ENCODE assay signal across 1 cellular context in the genomic region with DNA sequence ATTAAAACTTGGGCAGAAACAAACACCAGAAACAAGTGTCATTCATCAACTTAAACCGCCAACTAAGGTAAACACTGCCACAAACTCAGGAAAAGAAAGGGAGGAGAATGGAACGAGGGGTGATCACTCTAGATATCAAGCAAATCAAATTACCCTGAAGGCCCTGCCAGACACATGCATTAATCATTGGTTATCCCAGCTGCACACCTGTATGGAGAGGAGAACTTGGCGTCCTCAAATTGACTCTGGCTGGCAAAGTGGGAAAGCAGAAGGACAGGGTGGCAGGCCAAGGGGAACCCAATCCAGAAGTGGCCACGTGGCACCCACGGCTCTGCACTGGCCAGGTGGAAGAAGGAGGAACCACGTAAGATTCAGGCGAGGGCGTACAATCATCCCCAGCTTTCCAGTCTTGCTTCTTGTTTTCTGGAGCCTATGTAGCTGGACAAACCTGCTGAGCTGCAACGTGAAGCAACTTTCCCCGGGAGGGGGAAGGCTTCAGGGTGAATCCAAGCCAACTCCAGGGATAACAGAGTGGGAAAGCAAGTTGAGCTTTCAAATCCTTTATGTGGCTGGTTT.
TF ChIP-seq lines count a peak whose summit lies in the region.

No MANE protein-coding gene starts in this region.

TF ChIP-seq in K562, 482 proteins besides CTCF, POLR2A, EP300 and RAD21 (continued from another document):
- TF ChIP-seq, protein P1, sequence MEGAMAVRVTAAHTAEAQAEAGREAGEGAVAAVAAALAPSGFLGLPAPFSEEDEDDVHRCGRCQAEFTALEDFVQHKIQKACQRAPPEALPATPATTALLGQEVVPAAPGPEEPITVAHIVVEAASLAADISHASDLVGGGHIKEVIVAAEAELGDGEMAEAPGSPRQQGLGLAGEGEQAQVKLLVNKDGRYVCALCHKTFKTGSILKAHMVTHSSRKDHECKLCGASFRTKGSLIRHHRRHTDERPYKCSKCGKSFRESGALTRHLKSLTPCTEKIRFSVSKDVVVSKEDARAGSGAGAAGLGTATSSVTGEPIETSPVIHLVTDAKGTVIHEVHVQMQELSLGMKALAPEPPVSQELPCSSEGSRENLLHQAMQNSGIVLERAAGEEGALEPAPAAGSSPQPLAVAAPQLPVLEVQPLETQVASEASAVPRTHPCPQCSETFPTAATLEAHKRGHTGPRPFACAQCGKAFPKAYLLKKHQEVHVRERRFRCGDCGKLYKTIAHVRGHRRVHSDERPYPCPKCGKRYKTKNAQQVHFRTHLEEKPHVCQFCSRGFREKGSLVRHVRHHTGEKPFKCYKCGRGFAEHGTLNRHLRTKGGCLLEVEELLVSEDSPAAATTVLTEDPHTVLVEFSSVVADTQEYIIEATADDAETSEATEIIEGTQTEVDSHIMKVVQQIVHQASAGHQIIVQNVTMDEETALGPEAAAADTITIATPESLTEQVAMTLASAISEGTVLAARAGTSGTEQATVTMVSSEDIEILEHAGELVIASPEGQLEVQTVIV (CRISPR knock-in tag; IDR thresholded peaks at IDR 0.05; ENCODE audit: borderline replicate concordance) = no peak
- no peak; the same call in none of the 2 replicates for TF ChIP-seq CXXC5 (CRISPR knock-in tag; IDR thresholded peaks at IDR 0.05)
- no peak for TF ChIP-seq PPARD (CRISPR knock-in tag; IDR thresholded peaks at IDR 0.05)
- TF ChIP-seq, protein P2, sequence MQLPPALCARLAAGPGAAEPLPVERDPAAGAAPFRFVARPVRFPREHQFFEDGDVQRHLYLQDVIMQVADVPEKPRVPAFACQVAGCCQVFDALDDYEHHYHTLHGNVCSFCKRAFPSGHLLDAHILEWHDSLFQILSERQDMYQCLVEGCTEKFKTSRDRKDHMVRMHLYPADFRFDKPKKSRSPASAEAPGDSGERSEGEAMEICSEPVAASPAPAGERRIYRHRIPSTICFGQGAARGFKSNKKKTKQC (CRISPR knock-in tag; IDR thresholded peaks at IDR 0.05) = peak; percentile 73; the same call in 1 of the 2 replicates
- no peak for TF ChIP-seq JUN (IDR thresholded peaks at IDR 0.05; ENCODE audit: borderline replicate concordance, low read depth, low read length)
- TF ChIP-seq JUN (CRISPR knock-in tag; IDR thresholded peaks at IDR 0.05; ENCODE audit: borderline replicate concordance) = no peak
- no peak for TF ChIP-seq U2AF2 (optimal IDR thresholded peaks at IDR 0.05; ENCODE audit: low read depth, low read length)
- TF ChIP-seq RB1 (IDR thresholded peaks at IDR 0.05; ENCODE audit: low read depth) = no peak
- no peak for TF ChIP-seq NCOA6 (IDR thresholded peaks at IDR 0.05)
- TF ChIP-seq ZNF146 (CRISPR knock-in tag; IDR thresholded peaks at IDR 0.05; ENCODE audit: unreplicated experiment) = no peak
- TF ChIP-seq FOXJ3 (CRISPR knock-in tag; IDR thresholded peaks at IDR 0.05) = no peak
- TF ChIP-seq HNRNPH1 (optimal IDR thresholded peaks at IDR 0.05; ENCODE audit: low read depth, low read length) = no peak
- 0 out of 2 replicates have a peak, but pooled peaks have one; percentile 58 for TF ChIP-seq PHB2 (IDR thresholded peaks at IDR 0.05; ENCODE audit: low read depth)
- no peak for TF ChIP-seq TAF1 (IDR thresholded peaks at IDR 0.05; ENCODE audit: control insufficient read depth, extremely low read depth, insufficient read depth, low read length, severe bottlenecking)
- no peak for TF ChIP-seq NELFE (IDR thresholded peaks at IDR 0.05; ENCODE audit: insufficient read depth, insufficient read length)
- TF ChIP-seq FOXK1 (CRISPR knock-in tag; IDR thresholded peaks at IDR 0.05; ENCODE audit: borderline replicate concordance) = peak; percentile 85
- TF ChIP-seq ZNF644 (tag; IDR thresholded peaks at IDR 0.05; ENCODE audit: low read depth) = peak; percentile 47; the same call in 1 of the 2 replicates
- no peak for TF ChIP-seq ILK (tag; IDR thresholded peaks at IDR 0.05; ENCODE audit: borderline replicate concordance, low read depth)
- no peak for TF ChIP-seq HNRNPL (IDR thresholded peaks at IDR 0.05; ENCODE audit: low read depth, low read length)
- no peak for TF ChIP-seq NFATC3 (IDR thresholded peaks at IDR 0.05)
- no peak for TF ChIP-seq CREB5 (CRISPR knock-in tag; IDR thresholded peaks at IDR 0.05)
- no peak for TF ChIP-seq PHB (CRISPR knock-in tag; IDR thresholded peaks at IDR 0.05)
- TF ChIP-seq, protein P3, sequence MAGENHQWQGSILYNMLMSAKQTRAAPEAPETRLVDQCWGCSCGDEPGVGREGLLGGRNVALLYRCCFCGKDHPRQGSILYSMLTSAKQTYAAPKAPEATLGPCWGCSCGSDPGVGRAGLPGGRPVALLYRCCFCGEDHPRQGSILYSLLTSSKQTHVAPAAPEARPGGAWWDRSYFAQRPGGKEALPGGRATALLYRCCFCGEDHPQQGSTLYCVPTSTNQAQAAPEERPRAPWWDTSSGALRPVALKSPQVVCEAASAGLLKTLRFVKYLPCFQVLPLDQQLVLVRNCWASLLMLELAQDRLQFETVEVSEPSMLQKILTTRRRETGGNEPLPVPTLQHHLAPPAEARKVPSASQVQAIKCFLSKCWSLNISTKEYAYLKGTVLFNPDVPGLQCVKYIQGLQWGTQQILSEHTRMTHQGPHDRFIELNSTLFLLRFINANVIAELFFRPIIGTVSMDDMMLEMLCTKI (IDR thresholded peaks at IDR 0.05; ENCODE audit: partially characterized antibody) = no peak
- TF ChIP-seq, protein P4, sequence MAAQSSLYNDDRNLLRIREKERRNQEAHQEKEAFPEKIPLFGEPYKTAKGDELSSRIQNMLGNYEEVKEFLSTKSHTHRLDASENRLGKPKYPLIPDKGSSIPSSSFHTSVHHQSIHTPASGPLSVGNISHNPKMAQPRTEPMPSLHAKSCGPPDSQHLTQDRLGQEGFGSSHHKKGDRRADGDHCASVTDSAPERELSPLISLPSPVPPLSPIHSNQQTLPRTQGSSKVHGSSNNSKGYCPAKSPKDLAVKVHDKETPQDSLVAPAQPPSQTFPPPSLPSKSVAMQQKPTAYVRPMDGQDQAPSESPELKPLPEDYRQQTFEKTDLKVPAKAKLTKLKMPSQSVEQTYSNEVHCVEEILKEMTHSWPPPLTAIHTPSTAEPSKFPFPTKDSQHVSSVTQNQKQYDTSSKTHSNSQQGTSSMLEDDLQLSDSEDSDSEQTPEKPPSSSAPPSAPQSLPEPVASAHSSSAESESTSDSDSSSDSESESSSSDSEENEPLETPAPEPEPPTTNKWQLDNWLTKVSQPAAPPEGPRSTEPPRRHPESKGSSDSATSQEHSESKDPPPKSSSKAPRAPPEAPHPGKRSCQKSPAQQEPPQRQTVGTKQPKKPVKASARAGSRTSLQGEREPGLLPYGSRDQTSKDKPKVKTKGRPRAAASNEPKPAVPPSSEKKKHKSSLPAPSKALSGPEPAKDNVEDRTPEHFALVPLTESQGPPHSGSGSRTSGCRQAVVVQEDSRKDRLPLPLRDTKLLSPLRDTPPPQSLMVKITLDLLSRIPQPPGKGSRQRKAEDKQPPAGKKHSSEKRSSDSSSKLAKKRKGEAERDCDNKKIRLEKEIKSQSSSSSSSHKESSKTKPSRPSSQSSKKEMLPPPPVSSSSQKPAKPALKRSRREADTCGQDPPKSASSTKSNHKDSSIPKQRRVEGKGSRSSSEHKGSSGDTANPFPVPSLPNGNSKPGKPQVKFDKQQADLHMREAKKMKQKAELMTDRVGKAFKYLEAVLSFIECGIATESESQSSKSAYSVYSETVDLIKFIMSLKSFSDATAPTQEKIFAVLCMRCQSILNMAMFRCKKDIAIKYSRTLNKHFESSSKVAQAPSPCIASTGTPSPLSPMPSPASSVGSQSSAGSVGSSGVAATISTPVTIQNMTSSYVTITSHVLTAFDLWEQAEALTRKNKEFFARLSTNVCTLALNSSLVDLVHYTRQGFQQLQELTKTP (IDR thresholded peaks at IDR 0.05; ENCODE audit: low read depth in 1 of 2, partially characterized antibody in 2 of 2) = peak in 1 of 2 experiments; percentile 27
- no peak for TF ChIP-seq ZNF3 (CRISPR knock-in tag; IDR thresholded peaks at IDR 0.05)
- TF ChIP-seq ZNF586 (CRISPR knock-in tag; conservative IDR thresholded peaks at IDR 0.05) = no peak
- TF ChIP-seq SUPT5H (IDR thresholded peaks at IDR 0.05) = no peak
- TF ChIP-seq, protein P5, sequence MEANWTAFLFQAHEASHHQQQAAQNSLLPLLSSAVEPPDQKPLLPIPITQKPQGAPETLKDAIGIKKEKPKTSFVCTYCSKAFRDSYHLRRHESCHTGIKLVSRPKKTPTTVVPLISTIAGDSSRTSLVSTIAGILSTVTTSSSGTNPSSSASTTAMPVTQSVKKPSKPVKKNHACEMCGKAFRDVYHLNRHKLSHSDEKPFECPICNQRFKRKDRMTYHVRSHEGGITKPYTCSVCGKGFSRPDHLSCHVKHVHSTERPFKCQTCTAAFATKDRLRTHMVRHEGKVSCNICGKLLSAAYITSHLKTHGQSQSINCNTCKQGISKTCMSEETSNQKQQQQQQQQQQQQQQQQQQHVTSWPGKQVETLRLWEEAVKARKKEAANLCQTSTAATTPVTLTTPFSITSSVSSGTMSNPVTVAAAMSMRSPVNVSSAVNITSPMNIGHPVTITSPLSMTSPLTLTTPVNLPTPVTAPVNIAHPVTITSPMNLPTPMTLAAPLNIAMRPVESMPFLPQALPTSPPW (CRISPR knock-in tag; IDR thresholded peaks at IDR 0.05) = no peak
- no peak for TF ChIP-seq ID3 (CRISPR knock-in tag; IDR thresholded peaks at IDR 0.05)
- TF ChIP-seq ID3 (tag; IDR thresholded peaks at IDR 0.05) = peak; percentile 52; the same call in 1 of the 2 replicates
- TF ChIP-seq ARHGAP35 (IDR thresholded peaks at IDR 0.05; ENCODE audit: partially characterized antibody) = no peak
- TF ChIP-seq TBL1XR1 (IDR thresholded peaks at IDR 0.05; ENCODE audit: low read length in 2 of 2) = peak in 1 of 2 experiments; percentile 47; a peak in 2 of 4 replicates
- no peak for TF ChIP-seq STAT5B (CRISPR knock-in tag; IDR thresholded peaks at IDR 0.05)
- TF ChIP-seq MYNN (IDR thresholded peaks at IDR 0.05) = no peak
- no peak for TF ChIP-seq MYNN (CRISPR knock-in tag; IDR thresholded peaks at IDR 0.05)
- TF ChIP-seq, protein P6, sequence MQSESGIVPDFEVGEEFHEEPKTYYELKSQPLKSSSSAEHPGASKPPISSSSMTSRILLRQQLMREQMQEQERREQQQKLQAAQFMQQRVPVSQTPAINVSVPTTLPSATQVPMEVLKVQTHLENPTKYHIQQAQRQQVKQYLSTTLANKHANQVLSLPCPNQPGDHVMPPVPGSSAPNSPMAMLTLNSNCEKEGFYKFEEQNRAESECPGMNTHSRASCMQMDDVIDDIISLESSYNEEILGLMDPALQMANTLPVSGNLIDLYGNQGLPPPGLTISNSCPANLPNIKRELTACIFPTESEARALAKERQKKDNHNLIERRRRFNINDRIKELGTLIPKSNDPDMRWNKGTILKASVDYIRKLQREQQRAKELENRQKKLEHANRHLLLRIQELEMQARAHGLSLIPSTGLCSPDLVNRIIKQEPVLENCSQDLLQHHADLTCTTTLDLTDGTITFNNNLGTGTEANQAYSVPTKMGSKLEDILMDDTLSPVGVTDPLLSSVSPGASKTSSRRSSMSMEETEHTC (IDR thresholded peaks at IDR 0.05) = no peak
- TF ChIP-seq CHD4 (IDR thresholded peaks at IDR 0.05; ENCODE audit: insufficient read depth, insufficient replicate concordance, low read depth, low read length, poor library complexity, severe bottlenecking) = no peak
- no peak; the same call in 1 of the 2 replicates for TF ChIP-seq ZNF175 (CRISPR knock-in tag; IDR thresholded peaks at IDR 0.05; ENCODE audit: low read depth)
- peak; percentile 63; the same call in 1 of the 2 replicates for TF ChIP-seq ZFX (CRISPR knock-in tag; IDR thresholded peaks at IDR 0.05)
- no peak for TF ChIP-seq BRD9 (IDR thresholded peaks at IDR 0.05; ENCODE audit: low read depth, partially characterized antibody)
- no peak for TF ChIP-seq NFIX (CRISPR knock-in tag; IDR thresholded peaks at IDR 0.05; ENCODE audit: low read depth)
- no peak; the same call in none of the 2 replicates for TF ChIP-seq GABPA (tag; conservative IDR thresholded peaks at IDR 0.05; ENCODE audit: low read depth)
- TF ChIP-seq, protein P7, sequence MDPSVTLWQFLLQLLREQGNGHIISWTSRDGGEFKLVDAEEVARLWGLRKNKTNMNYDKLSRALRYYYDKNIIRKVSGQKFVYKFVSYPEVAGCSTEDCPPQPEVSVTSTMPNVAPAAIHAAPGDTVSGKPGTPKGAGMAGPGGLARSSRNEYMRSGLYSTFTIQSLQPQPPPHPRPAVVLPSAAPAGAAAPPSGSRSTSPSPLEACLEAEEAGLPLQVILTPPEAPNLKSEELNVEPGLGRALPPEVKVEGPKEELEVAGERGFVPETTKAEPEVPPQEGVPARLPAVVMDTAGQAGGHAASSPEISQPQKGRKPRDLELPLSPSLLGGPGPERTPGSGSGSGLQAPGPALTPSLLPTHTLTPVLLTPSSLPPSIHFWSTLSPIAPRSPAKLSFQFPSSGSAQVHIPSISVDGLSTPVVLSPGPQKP (CRISPR knock-in tag; IDR thresholded peaks at IDR 0.05) = no peak
- no peak for TF ChIP-seq ZNF274 (IDR thresholded peaks at IDR 0.05; ENCODE audit: borderline replicate concordance, low read depth, low read length)
- TF ChIP-seq GABPB2 (CRISPR knock-in tag; conservative IDR thresholded peaks at IDR 0.05) = no peak
- TF ChIP-seq, protein P8, sequence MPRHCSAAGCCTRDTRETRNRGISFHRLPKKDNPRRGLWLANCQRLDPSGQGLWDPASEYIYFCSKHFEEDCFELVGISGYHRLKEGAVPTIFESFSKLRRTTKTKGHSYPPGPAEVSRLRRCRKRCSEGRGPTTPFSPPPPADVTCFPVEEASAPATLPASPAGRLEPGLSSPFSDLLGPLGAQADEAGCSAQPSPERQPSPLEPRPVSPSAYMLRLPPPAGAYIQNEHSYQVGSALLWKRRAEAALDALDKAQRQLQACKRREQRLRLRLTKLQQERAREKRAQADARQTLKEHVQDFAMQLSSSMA (CRISPR knock-in tag; IDR thresholded peaks at IDR 0.05) = no peak
- peak; percentile 16 for TF ChIP-seq TAF9B (IDR thresholded peaks at IDR 0.05; ENCODE audit: partially characterized antibody)
- no peak for TF ChIP-seq SRSF3 (IDR thresholded peaks at IDR 0.05; ENCODE audit: insufficient read depth, low read length)
- peak; percentile 83 for TF ChIP-seq CBFA2T3 (IDR thresholded peaks at IDR 0.05)
- no peak for TF ChIP-seq SETDB1 (IDR thresholded peaks at IDR 0.05; ENCODE audit: low read length)
TF ChIP-seq in K562: peak in this region for 119.
